ENCODE assay signal across 3 cellular contexts in the genomic region with DNA sequence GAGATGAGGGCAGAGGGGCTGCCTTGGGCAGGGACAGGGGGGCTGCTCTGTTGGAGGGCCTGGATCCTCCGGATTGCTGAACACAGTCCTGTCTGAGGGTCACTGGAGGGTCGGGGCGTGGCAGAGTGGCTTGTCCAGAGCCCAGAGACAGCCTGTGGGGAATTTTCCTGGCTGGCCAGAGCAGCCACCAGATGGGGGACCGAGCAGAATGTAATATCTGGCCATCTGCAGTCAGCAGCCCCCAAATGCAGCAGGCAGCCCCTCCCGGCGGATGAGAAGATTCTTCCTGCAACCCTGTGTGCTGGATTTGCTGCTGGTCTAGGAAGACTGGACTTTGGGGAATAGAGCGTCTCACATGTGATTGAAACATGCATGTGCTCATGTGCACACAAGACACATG.
TF ChIP-seq lines count a peak whose summit lies in the region.

No MANE protein-coding gene starts in this region.

TF ChIP-seq in SK-N-SH, 30 proteins besides CTCF, POLR2A, EP300 and RAD21:
- TF ChIP-seq IRF3 (IDR thresholded peaks at IDR 0.05; ENCODE audit: low read depth, low read length), result no peak
- no peak for TF ChIP-seq YY1 (IDR thresholded peaks at IDR 0.05; ENCODE audit: low read depth)
- no peak for TF ChIP-seq FOXJ3 (CRISPR knock-in tag; IDR thresholded peaks at IDR 0.05)
- TF ChIP-seq, protein P1, sequence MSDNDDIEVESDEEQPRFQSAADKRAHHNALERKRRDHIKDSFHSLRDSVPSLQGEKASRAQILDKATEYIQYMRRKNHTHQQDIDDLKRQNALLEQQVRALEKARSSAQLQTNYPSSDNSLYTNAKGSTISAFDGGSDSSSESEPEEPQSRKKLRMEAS (IDR thresholded peaks at IDR 0.05; ENCODE audit: low read depth), result no peak
- TF ChIP-seq GATA2 (CRISPR knock-in tag; IDR thresholded peaks at IDR 0.05), result peak; percentile 77
- TF ChIP-seq JUND (IDR thresholded peaks at IDR 0.05), result no peak
- TF ChIP-seq ELF1 (IDR thresholded peaks at IDR 0.05), result no peak
- TF ChIP-seq MEF2A (IDR thresholded peaks at IDR 0.05; ENCODE audit: borderline replicate concordance, low read depth), result no peak
- TF ChIP-seq CHD2 (IDR thresholded peaks at IDR 0.05; ENCODE audit: low read length, partially characterized antibody), result peak; percentile 25
- TF ChIP-seq RXRA (IDR thresholded peaks at IDR 0.05; ENCODE audit: borderline replicate concordance, low read depth), result no peak
- peak; percentile 43; the same call in 1 of the 2 replicates for TF ChIP-seq RCOR1 (IDR thresholded peaks at IDR 0.05; ENCODE audit: low read length)

TF ChIP-seq in SK-N-SH treated with all-trans-retinoic acid at 6 μM for 48 hours, 23 proteins besides CTCF, POLR2A, EP300 and RAD21:
- TF ChIP-seq CSDC2 (CRISPR knock-in tag; IDR thresholded peaks at IDR 0.05) (no peak), OSR1 (CRISPR knock-in tag; IDR thresholded peaks at IDR 0.05) (no peak), ZFP30 (CRISPR knock-in tag; IDR thresholded peaks at IDR 0.05) (no peak), SNAI2 (CRISPR knock-in tag; IDR thresholded peaks at IDR 0.05) (no peak), ISL1 (CRISPR knock-in tag; IDR thresholded peaks at IDR 0.05) (no peak), GLIS3 (CRISPR knock-in tag; IDR thresholded peaks at IDR 0.05) (no peak), ESRRG (CRISPR knock-in tag; IDR thresholded peaks at IDR 0.05) (no peak), RARB (CRISPR knock-in tag; IDR thresholded peaks at IDR 0.05) (no peak), PPARA (CRISPR knock-in tag; IDR thresholded peaks at IDR 0.05; ENCODE audit: borderline replicate concordance) (no peak), ARNTL (CRISPR knock-in tag; IDR thresholded peaks at IDR 0.05; ENCODE audit: borderline replicate concordance, low read depth) (no peak), ZC3H10 (CRISPR knock-in tag; IDR thresholded peaks at IDR 0.05) (no peak), TSHZ2 (CRISPR knock-in tag; IDR thresholded peaks at IDR 0.05) (no peak), TCF4 (CRISPR knock-in tag; IDR thresholded peaks at IDR 0.05; ENCODE audit: borderline replicate concordance) (no peak), CSRNP3 (CRISPR knock-in tag; IDR thresholded peaks at IDR 0.05) (no peak), ZFP3 (CRISPR knock-in tag; IDR thresholded peaks at IDR 0.05) (no peak), ZNF565 (CRISPR knock-in tag; conservative IDR thresholded peaks at IDR 0.05; ENCODE audit: low read depth) (no peak), BACH2 (CRISPR knock-in tag; IDR thresholded peaks at IDR 0.05; ENCODE audit: borderline replicate concordance) (no peak)
- TF ChIP-seq, protein P2, sequence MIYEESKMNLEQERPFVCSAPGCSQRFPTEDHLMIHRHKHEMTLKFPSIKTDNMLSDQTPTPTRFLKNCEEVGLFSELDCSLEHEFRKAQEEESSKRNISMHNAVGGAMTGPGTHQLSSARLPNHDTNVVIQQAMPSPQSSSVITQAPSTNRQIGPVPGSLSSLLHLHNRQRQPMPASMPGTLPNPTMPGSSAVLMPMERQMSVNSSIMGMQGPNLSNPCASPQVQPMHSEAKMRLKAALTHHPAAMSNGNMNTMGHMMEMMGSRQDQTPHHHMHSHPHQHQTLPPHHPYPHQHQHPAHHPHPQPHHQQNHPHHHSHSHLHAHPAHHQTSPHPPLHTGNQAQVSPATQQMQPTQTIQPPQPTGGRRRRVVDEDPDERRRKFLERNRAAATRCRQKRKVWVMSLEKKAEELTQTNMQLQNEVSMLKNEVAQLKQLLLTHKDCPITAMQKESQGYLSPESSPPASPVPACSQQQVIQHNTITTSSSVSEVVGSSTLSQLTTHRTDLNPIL (CRISPR knock-in tag; IDR thresholded peaks at IDR 0.05; ENCODE audit: low read depth), result no peak
TF ChIP-seq in SK-N-SH treated with all-trans-retinoic acid at 6 μM for 48 hours: peak in this region for 0.

TF ChIP-seq in HepG2, 621 proteins besides CTCF, POLR2A, EP300 and RAD21:
- TF ChIP-seq MNT (IDR thresholded peaks at IDR 0.05) (peak; percentile 37; the same call in 1 of the 2 replicates), ZFP82 (CRISPR knock-in tag; IDR thresholded peaks at IDR 0.05; ENCODE audit: borderline replicate concordance) (no peak), KLF11 (CRISPR knock-in tag; IDR thresholded peaks at IDR 0.05) (no peak), ELF4 (CRISPR knock-in tag; IDR thresholded peaks at IDR 0.05; ENCODE audit: borderline replicate concordance) (no peak), RELA (CRISPR knock-in tag; IDR thresholded peaks at IDR 0.05) (no peak)
